21 cellular contexts compared by ENCODE assay signal in the genomic region with DNA sequence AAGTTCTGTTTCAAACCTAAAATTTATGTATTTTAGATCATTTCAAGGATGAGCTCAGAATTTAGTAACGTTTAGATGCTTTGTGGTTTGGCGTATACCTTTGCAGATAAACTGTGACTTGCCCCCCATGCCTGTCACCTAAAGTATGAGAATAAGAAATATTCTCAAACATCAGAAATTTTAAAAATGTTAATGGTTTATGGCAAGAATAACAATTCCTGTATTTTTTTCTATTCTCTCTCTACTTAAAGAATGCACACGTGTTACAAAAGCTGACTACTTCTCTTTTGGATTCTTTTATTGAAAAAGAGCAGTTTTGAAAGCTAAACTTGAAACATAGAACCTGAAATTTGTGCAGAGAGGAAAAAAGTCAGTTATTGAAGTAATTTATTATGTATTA. TPM values are rescaled to one million over a fixed set of nuclear protein-coding genes. Genes with fewer than 3 reads are reported as not detected.
DNase-seq lines count a peak whose midpoint lies in the region; ATAC-seq and TF ChIP-seq lines count a peak whose summit lies in the region.
"Had no signal": no experiment of that assay in that cellular context is flagged by ENCODE, and none has a peak within 500 bp of the region (broad histone marks: within the 10 kb centered on the region; RNA-seq: fewer than 3 reads in every experiment).

No MANE protein-coding gene starts in this region.

- TF ChIP-seq CTCF in heart right ventricle (IDR thresholded peaks at IDR 0.05) (no peak), fibroblast of pulmonary artery (IDR thresholded peaks at IDR 0.05; ENCODE audit: low read length, missing control alignments) (no peak), sigmoid colon (IDR thresholded peaks at IDR 0.05) (no peak), colonic mucosa (IDR thresholded peaks at IDR 0.05) (no peak)

- H3K9me3 ChIP-seq in heart right ventricle: no peaks in the 10 kb centered on the region
- H3K9me3 ChIP-seq in sigmoid colon: no peaks in the 10 kb centered on the region
- H3K9me3 ChIP-seq in aorta (ENCODE audit: control insufficient read depth, low read length): no peaks in the 10 kb centered on the region
- no peaks in the 10 kb centered on the region for H3K9me3 ChIP-seq in colonic mucosa

- H3K27me3 ChIP-seq in heart right ventricle: no peaks in the 10 kb centered on the region
- no peaks in the 10 kb centered on the region for H3K27me3 ChIP-seq in sigmoid colon
- H3K27me3 ChIP-seq in aorta (ENCODE audit: control insufficient read depth in 1 of 2, insufficient read depth in 2 of 2, low read length in 1 of 2): no peaks in the 10 kb centered on the region
- H3K27me3 ChIP-seq in colonic mucosa: no peaks in the 10 kb centered on the region

- peaks cover 0 to 19% (median 11%) of the 10 kb centered on the region in 9 donors for H3K36me3 ChIP-seq in heart right ventricle
- H3K36me3 ChIP-seq in sigmoid colon: peaks cover 0 to 15% (median 4%) of the 10 kb centered on the region in 4 donors
- peaks cover 0 to 2% of the 10 kb centered on the region in 2 donors for H3K36me3 ChIP-seq in aorta (ENCODE audit: control insufficient read depth in 1 of 2, insufficient read depth in 2 of 2, low read length in 1 of 2)
- H3K36me3 ChIP-seq in colonic mucosa: no peaks in the 10 kb centered on the region

- intact Hi-C loops in heart right ventricle (cut with DNase I) (loop anchor here in 6 of 10 donors (5.0 to 10.0 kb wide), 6 partner anchors 34 to 369 kb away; no protein-coding TSS in a partner anchor), Right ventricle myocardium superior (cut with DNase I) (loop anchor here (5.0 kb wide), 1 partner anchor 34 kb away; no protein-coding TSS in a partner anchor), sigmoid colon (cut with DNase I) (loop anchor here (10.0 kb wide), 1 partner anchor 69 kb away; no protein-coding TSS in a partner anchor), aorta (cut with DNase I) (loop anchor here in 1 of 2 donors (5.0 kb wide), 2 partner anchors 34 to 96 kb away; no protein-coding TSS in a partner anchor), colonic mucosa (cut with DNase I) (no loop called here)

- H3K27ac ChIP-seq in heart right ventricle (peak overlapping the region in 9 of 10 donors; percentile 92 to 99 (median 97)), sigmoid colon (peak overlapping the region; percentile 95 to 97 (median 96)), aorta (ENCODE audit: low read depth in 1 of 2, low read length in 2 of 2) (no peak overlapping the region), colonic mucosa (no peak overlapping the region)

- H3K4me1 ChIP-seq in heart right ventricle (peaks cover under 1 to 73% (median 57%) of the 10 kb centered on the region in 9 donors), sigmoid colon (peaks cover 0 to 66% (median 53%) of the 10 kb centered on the region in 4 donors), aorta (ENCODE audit: control insufficient read depth in 1 of 2, insufficient read depth in 2 of 2, low read length in 2 of 2) (no peaks in the 10 kb centered on the region), colonic mucosa (no peaks in the 10 kb centered on the region)

- 27 to 37% methylated on average over 3 of the region's 3 CpGs for WGBS in heart right ventricle, 2 donors
- WGBS in sigmoid colon, 2 donors: 47 to 71% methylated on average over 3 of the region's 3 CpGs
- 3 to 10% methylated on average over 3 of the region's 3 CpGs for WGBS in aorta, 2 donors

- no peak for DNase-seq in heart right ventricle
- DNase-seq in Right ventricle myocardium superior: no peak
- DNase-seq in fibroblast of pulmonary artery (ENCODE audit: low read depth): no peak
- DNase-seq in sigmoid colon: no peak
- DNase-seq in aorta: no peak
- no peak for DNase-seq in RKO (ENCODE audit: low spot score)
- DNase-seq in SKM-1 treated with dmso at 0.1 percent for 144 hours (lab: John Stamatoyannopoulos, UW; ENCODE audit: unreplicated experiment): no peak
- DNase-seq in colonic mucosa: no peak
- DNase-seq: activated CD4-positive, alpha-beta T cell treated with anti-CD3 and anti-CD28 coated beads, Interleukin-2, amount 50 U/mL, for 4 hours; activated naive CD8-positive, alpha-beta T cell treated with anti-CD3 and anti-CD28 coated beads, Interleukin-2, amount 10 ng/mL, durations not matched to agents 7 days and 5 days; activated T-cell treated with anti-CD3 and anti-CD28 coated beads, Interleukin-2, amount 50 U/mL, for 72 hours; CD8-positive, alpha-beta T cell; cerebellar nuclear complex; glutamatergic neuron; GOT3; kidney; NCI-H1417 treated with DMSO at 0.1 percent for 48 hours; NCI-H446; posterior cingulate gyrus; stimulated activated CD4-positive, alpha-beta T cell treated with anti-CD3 and anti-CD28 coated beads, Interleukin-15, amount 100 ng/mL, for 24 hours had no signal

- no peak overlapping the region for H3K9ac ChIP-seq in colonic mucosa (ENCODE audit: low read depth in 2 of 2, low read length in 2 of 2)

- no peak for TF ChIP-seq POLR2A in sigmoid colon (IDR thresholded peaks at IDR 0.05)

- no peak for TF ChIP-seq EP300 in sigmoid colon (IDR thresholded peaks at IDR 0.05)

- ATAC-seq in heart right ventricle (no peak), Right ventricle myocardium superior (ENCODE audit: poor library complexity) (no peak), aorta (ENCODE audit: low FRiP score) (no peak)
- ATAC-seq: activated T-cell treated with anti-CD3 and anti-CD28 coated beads, Interleukin-2, amount 50 U/mL, for 72 hours; CD8-positive, alpha-beta T cell; GM12878 had no signal

- H3K4me3 ChIP-seq in heart right ventricle: peak overlapping the region in 8 of 10 donors; percentile 82 to 98 (median 86)
- H3K4me3 ChIP-seq in fibroblast of pulmonary artery (replicated peaks; ENCODE audit: low read depth, low read length): peak overlapping the region; percentile 23
- H3K4me3 ChIP-seq in sigmoid colon: peak overlapping the region in 2 of 4 donors; percentile 89 to 95
- peak overlapping the region; percentile 52 to 76 for H3K4me3 ChIP-seq in aorta (ENCODE audit: low read length in 2 of 2)
- no peak overlapping the region for H3K4me3 ChIP-seq in colonic mucosa
- H3K4me3 ChIP-seq: GM12878 had no signal

RNA-seq across cellular contexts. Expression of a gene that starts 3.9 kb away (rescaled TPM):
- total RNA-seq in heart right ventricle: 100 to 1,000 TPM in 4 of 10 donors, 10 to 100 TPM in 6; 82.4 to 117 (median 97.5) TPM
- polyA plus RNA-seq in heart right ventricle: 10 to 100 TPM; 11.2 to 24.9 TPM
- total RNA-seq in Right ventricle myocardium superior: 89.5 TPM
- 100 to 1,000 TPM in 1 of 4 donors, 10 to 100 TPM in 3; 79.7 to 154 (median 89.1) TPM for total RNA-seq in sigmoid colon
- polyA plus RNA-seq in sigmoid colon: 1 to 10 TPM; 2.3 to 7.6 (median 4.2) TPM
- total RNA-seq in aorta: 100 to 1,000 TPM; 139 to 221 TPM
- 10 to 100 TPM; 15.3 to 25.7 TPM for polyA plus RNA-seq in aorta
- 10 to 100 TPM; 36.0 to 44.2 TPM for total RNA-seq in colonic mucosa

Comparison
In these comparisons a context has a peak if more than half of its experiments do, and no peak if none do; other contexts are left out.
1. H3K27ac ChIP-seq: peak in heart right ventricle (9 of 10) and sigmoid colon (4 of 4); none in aorta (0 of 2) and colonic mucosa (single experiment).